In genomic region chr20:32436142-32436861, GRCh38 we compare ENCODE assay signal across 20 cellular contexts.
"Had no signal": no experiment of that assay in that cellular context is flagged by ENCODE, and none has a peak within 500 bp of the region (broad histone marks: within the 10 kb centered on the region; RNA-seq: fewer than 3 reads in every experiment).

No MANE protein-coding gene starts in this region.

- H3K9me3 ChIP-seq: ascending aorta, colonic mucosa, lower lobe of right lung, neutrophil, spleen, tibial nerve, vagina had no signal

- H3K9me3 Mint-ChIP-seq: activated B cell treated with CpG ODN at 0.5 μM for 24 hours; activated T-helper 17 cell treated with anti-CD3 and anti-CD28 coated beads, Interleukin-2, amount 50 U/mL, for 72 hours; central memory CD8-positive, alpha-beta T cell; naive thymus-derived CD8-positive, alpha-beta T cell had no signal

- H3K4me3 Mint-ChIP-seq: activated B cell treated with CpG ODN at 0.5 μM for 24 hours; activated T-helper 17 cell treated with anti-CD3 and anti-CD28 coated beads, Interleukin-2, amount 50 U/mL, for 72 hours; central memory CD8-positive, alpha-beta T cell had no signal

- H3K27ac Mint-ChIP-seq: activated B cell treated with CpG ODN at 0.5 μM for 24 hours; activated T-helper 17 cell treated with anti-CD3 and anti-CD28 coated beads, Interleukin-2, amount 50 U/mL, for 72 hours had no signal

- H3K27me3 Mint-ChIP-seq: activated B cell treated with CpG ODN at 0.5 μM for 24 hours; activated T-helper 17 cell treated with anti-CD3 and anti-CD28 coated beads, Interleukin-2, amount 50 U/mL, for 72 hours; central memory CD8-positive, alpha-beta T cell; naive thymus-derived CD8-positive, alpha-beta T cell had no signal

- DNase-seq: activated B cell treated with CpG ODN at 0.5 μM for 24 hours; activated CD4-positive, alpha-beta T cell treated with anti-CD3 and anti-CD28 coated beads, Interleukin-2, amount 50 U/mL, for 1 hour; activated naive CD4-positive, alpha-beta T cell treated with Interleukin-2 at 50 U/mL for 16 hours; activated T-cell treated with anti-CD3 and anti-CD28 coated beads for 4 hours; colonic mucosa; erythroblast; foreskin melanocyte; hypothalamus; lower lobe of right lung; spleen; stimulated activated CD4-positive, alpha-beta T cell treated with anti-CD3 and anti-CD28 coated beads, Interleukin-4, amount 100 ng/mL, for 4 hours; stimulated activated naive CD4-positive, alpha-beta T cell; substantia nigra had no signal

- H3K27me3 ChIP-seq: ascending aorta, colonic mucosa, neutrophil, spleen, tibial nerve, vagina had no signal

- H3K4me1 Mint-ChIP-seq: activated B cell treated with CpG ODN at 0.5 μM for 24 hours; central memory CD8-positive, alpha-beta T cell had no signal

- H3K4me3 ChIP-seq: ascending aorta, colonic mucosa, lower lobe of right lung, spleen, tibial nerve, vagina had no signal

- ATAC-seq: activated T-helper 17 cell treated with anti-CD3 and anti-CD28 coated beads, Interleukin-2, amount 50 U/mL, for 72 hours; lower lobe of right lung; naive thymus-derived CD8-positive, alpha-beta T cell had no signal

- H3K4me1 ChIP-seq: ascending aorta, colonic mucosa, vagina had no signal

- H3K27ac ChIP-seq: ascending aorta, colonic mucosa, lower lobe of right lung, neutrophil, spleen, tibial nerve, vagina had no signal
